In genomic region chr12:96192926-96193573, GRCh38 we compare ENCODE assay signal across 10 cellular contexts. TPM values are rescaled to one million over a fixed set of nuclear protein-coding genes. Genes with fewer than 3 reads are reported as not detected.
DNase-seq lines count a peak whose midpoint lies in the region; ATAC-seq and TF ChIP-seq lines count a peak whose summit lies in the region.
"Had no signal": no experiment of that assay in that cellular context is flagged by ENCODE, and none has a peak within 500 bp of the region (broad histone marks: within the 10 kb centered on the region; RNA-seq: fewer than 3 reads in every experiment).

No MANE protein-coding gene starts in this region.

- DNase-seq in heart right ventricle (no peak), Right ventricle myocardium inferior (ENCODE audit: missing footprints) (no peak), upper lobe of right lung (no peak), foreskin fibroblast (no peak)
- no peak for DNase-seq in activated naive CD8-positive, alpha-beta T cell treated with anti-CD3 and anti-CD28 coated beads for 36 hours
- DNase-seq in naive thymus-derived CD4-positive, alpha-beta T cell: peak in 1 of 9 donors; percentile 15
- DNase-seq: COR-L47, NCI-H226 had no signal

- H3K27me3 ChIP-seq in heart right ventricle (no peaks in the 10 kb centered on the region), upper lobe of right lung (no peaks in the 10 kb centered on the region)
- H3K27me3 ChIP-seq in naive thymus-derived CD4-positive, alpha-beta T cell (ENCODE audit: control insufficient read depth in 2 of 2, insufficient read depth in 2 of 2, low read length in 2 of 2): no peaks in the 10 kb centered on the region

- H3K4me3 ChIP-seq in heart right ventricle (peak overlapping the region in 3 of 10 donors; percentile 80 to 93 (median 84)), upper lobe of right lung (peak overlapping the region; percentile 75), foreskin fibroblast (ENCODE audit: low read depth in 1 of 2, low read length in 2 of 2) (peak overlapping the region in 1 of 2 donors; percentile 85)
- no peak overlapping the region for H3K4me3 ChIP-seq in naive thymus-derived CD4-positive, alpha-beta T cell (ENCODE audit: low read length)

- H3K36me3 Mint-ChIP-seq in activated naive CD8-positive, alpha-beta T cell treated with anti-CD3 and anti-CD28 coated beads for 36 hours: no peaks in the 10 kb centered on the region
- H3K36me3 Mint-ChIP-seq in naive thymus-derived CD4-positive, alpha-beta T cell: peaks cover 0 to 7% (median 0%) of the 10 kb centered on the region in 5 donors

- no peaks in the 10 kb centered on the region for H3K27me3 Mint-ChIP-seq in activated naive CD8-positive, alpha-beta T cell treated with anti-CD3 and anti-CD28 coated beads for 36 hours
- H3K27me3 Mint-ChIP-seq in naive thymus-derived CD4-positive, alpha-beta T cell: peaks cover 0 to 3% (median 0%) of the 10 kb centered on the region in 5 donors

- no peaks in the 10 kb centered on the region for H3K36me3 ChIP-seq in heart right ventricle
- H3K36me3 ChIP-seq in naive thymus-derived CD4-positive, alpha-beta T cell (ENCODE audit: control insufficient read depth in 2 of 3, insufficient read depth in 3 of 3, low read length in 3 of 3): peaks cover 0 to 4% (median 0%) of the 10 kb centered on the region in 3 experiments
- no peaks in the 10 kb centered on the region for H3K36me3 ChIP-seq in upper lobe of right lung

- POLR2A ChIA-PET in naive thymus-derived CD4-positive, alpha-beta T cell (lab: Charles Lee): interaction anchor here (1.2 to 5.7 kb wide), 2 partner anchors 10 to 17 kb away, joined by 5 to 36 read pairs; no protein-coding TSS in a partner anchor

- peaks cover 0 to 36% (median 12%) of the 10 kb centered on the region in 9 donors for H3K4me1 ChIP-seq in heart right ventricle
- peaks cover 14 to 19% of the 10 kb centered on the region in 2 donors for H3K4me1 ChIP-seq in naive thymus-derived CD4-positive, alpha-beta T cell (ENCODE audit: control insufficient read depth in 2 of 2, insufficient read depth in 2 of 2, low read length in 2 of 2)
- H3K4me1 ChIP-seq in upper lobe of right lung: peaks cover 18% of the 10 kb centered on the region

- H3K27ac Mint-ChIP-seq in activated naive CD8-positive, alpha-beta T cell treated with anti-CD3 and anti-CD28 coated beads for 36 hours: peak overlapping the region; percentile 86
- peak overlapping the region; percentile 84 to 99 (median 97) for H3K27ac Mint-ChIP-seq in naive thymus-derived CD4-positive, alpha-beta T cell

- H3K27ac ChIP-seq in heart right ventricle: peak overlapping the region in 9 of 10 donors; percentile 80 to 96 (median 94)
- H3K27ac ChIP-seq in naive thymus-derived CD4-positive, alpha-beta T cell (ENCODE audit: low read depth, low read length): peak overlapping the region; percentile 71
- H3K27ac ChIP-seq in upper lobe of right lung: peak overlapping the region; percentile 85

- CTCF ChIA-PET in naive thymus-derived CD4-positive, alpha-beta T cell (lab: Charles Lee): no interaction called here

- H3K4me1 Mint-ChIP-seq in activated naive CD8-positive, alpha-beta T cell treated with anti-CD3 and anti-CD28 coated beads for 36 hours: peaks cover 52% of the 10 kb centered on the region
- H3K4me1 Mint-ChIP-seq in naive thymus-derived CD4-positive, alpha-beta T cell: peaks cover 16 to 43% (median 29%) of the 10 kb centered on the region in 7 donors

- ATAC-seq in heart right ventricle: peak in 1 of 8 donors; percentile 39
- no peak for ATAC-seq in Right ventricle myocardium inferior
- ATAC-seq in naive thymus-derived CD4-positive, alpha-beta T cell: no peak
- ATAC-seq in upper lobe of right lung: no peak
- no peak for ATAC-seq in HG03108 (IDR thresholded peaks at IDR 0.05; ENCODE audit: unreplicated experiment)
- no peak for ATAC-seq in HG02840 (IDR thresholded peaks at IDR 0.05; ENCODE audit: low FRiP score, unreplicated experiment)

- peaks cover 2% of the 10 kb centered on the region for H3K9me3 Mint-ChIP-seq in activated naive CD8-positive, alpha-beta T cell treated with anti-CD3 and anti-CD28 coated beads for 36 hours
- H3K9me3 Mint-ChIP-seq in naive thymus-derived CD4-positive, alpha-beta T cell: peaks cover 0 to 1% (median 0%) of the 10 kb centered on the region in 11 donors

- WGBS in heart right ventricle, 2 donors: 61 to 62% methylated on average over 9 of the region's 9 CpGs

- H3K9me3 ChIP-seq in heart right ventricle (peaks cover 0 to 4% (median 0%) of the 10 kb centered on the region in 11 donors), upper lobe of right lung (no peaks in the 10 kb centered on the region)
- H3K9me3 ChIP-seq in naive thymus-derived CD4-positive, alpha-beta T cell (ENCODE audit: control insufficient read depth in 2 of 3, low read length in 3 of 3): no peaks in the 10 kb centered on the region

- TF ChIP-seq CTCF in heart right ventricle (IDR thresholded peaks at IDR 0.05): no peak
- TF ChIP-seq CTCF in upper lobe of right lung (IDR thresholded peaks at IDR 0.05): no peak
- no peak for TF ChIP-seq CTCF in foreskin fibroblast (IDR thresholded peaks at IDR 0.05; ENCODE audit: low read depth, low read length)

- intact Hi-C loops in heart right ventricle (cut with DNase I): no loop called here
- intact Hi-C loops in Right ventricle myocardium inferior (cut with DNase I): loop anchor here (2.0 kb wide), 1 partner anchor 26 kb away; no protein-coding TSS in a partner anchor
- intact Hi-C loops in naive thymus-derived CD4-positive, alpha-beta T cell (cut with micrococcal nuclease): loop anchor here (10.0 kb wide), 3 partner anchors 48 to 978 kb away; partner anchors contain the start of genes FGD6 (in 1 of the 2), SNRPF (in 1 of the 2) and VEZT (in 1 of the 2)
- intact Hi-C loops in upper lobe of right lung (cut with DNase I): no loop called here

- peak overlapping the region; percentile 73 for H3K4me3 Mint-ChIP-seq in activated naive CD8-positive, alpha-beta T cell treated with anti-CD3 and anti-CD28 coated beads for 36 hours
- peak overlapping the region; percentile 14 to 99 (median 85) for H3K4me3 Mint-ChIP-seq in naive thymus-derived CD4-positive, alpha-beta T cell

RNA-seq across cellular contexts. Expression of gene ELK3, which starts 1.1 kb away (rescaled TPM):
- total RNA-seq in heart right ventricle: 10 to 100 TPM; 11.7 to 33.0 (median 22.3) TPM
- 10 to 100 TPM in 1 of 2 donors, 1 to 10 TPM in 1; 6.6 to 14.8 TPM for polyA plus RNA-seq in heart right ventricle
- 20.8 TPM for total RNA-seq in Right ventricle myocardium inferior
- total RNA-seq in activated naive CD8-positive, alpha-beta T cell treated with anti-CD3 and anti-CD28 coated beads for 36 hours: 10 to 100 TPM; 10.9 to 12.6 TPM
- 10 to 100 TPM; 24.9 to 52.3 (median 34.7) TPM for total RNA-seq in naive thymus-derived CD4-positive, alpha-beta T cell
- 10 to 100 TPM; 16.8 to 22.1 TPM for polyA plus RNA-seq in naive thymus-derived CD4-positive, alpha-beta T cell
- total RNA-seq in upper lobe of right lung: 41.2 TPM

Comparison
In these comparisons a context has a peak if more than half of its experiments do, and no peak if none do; other contexts are left out.
1. intact Hi-C loops: an anchor here in Right ventricle myocardium inferior (2.0 kb wide) and naive thymus-derived CD4-positive, alpha-beta T cell (10.0 kb wide); none called in heart right ventricle and upper lobe of right lung.